In genomic region chr9:77212801-77213200, GRCh38 we compare ENCODE assay signal across 21 cellular contexts.
"Had no signal": no experiment of that assay in that cellular context is flagged by ENCODE, and none has a peak within 500 bp of the region (broad histone marks: within the 10 kb centered on the region; RNA-seq: fewer than 3 reads in every experiment).

No MANE protein-coding gene starts in this region.

- H3K4me3 Mint-ChIP-seq: immature natural killer cell, mesothelial cell of epicardium, naive B cell had no signal

- H3K27ac Mint-ChIP-seq: immature natural killer cell, mesothelial cell of epicardium, naive B cell had no signal

- H3K9me3 Mint-ChIP-seq: mesothelial cell of epicardium, naive B cell had no signal

- H3K27me3 Mint-ChIP-seq: naive B cell had no signal

- DNase-seq: dermis blood vessel endothelial cell; dorsolateral prefrontal cortex; effector CD4-positive, alpha-beta T cell; effector memory CD4-positive, alpha-beta T cell; foreskin keratinocyte; heart left ventricle; hypothalamus; immature natural killer cell; islet precursor cell; kidney; kidney glomerular epithelial cell; left lung; left ventricle myocardium superior; lower lobe of right lung; mesenchymal stem cell; mucosa of descending colon; naive B cell had no signal

- H3K4me1 Mint-ChIP-seq: immature natural killer cell, mesothelial cell of epicardium, naive B cell had no signal

- FAIRE-seq: colon, endothelial cell of umbilical vein, frontal cortex, kidney had no signal
